In genomic region chr10:6052247-6053221, GRCh38 we compare ENCODE assay signal across 8 cellular contexts. TPM values are rescaled to one million over a fixed set of nuclear protein-coding genes. Genes with fewer than 3 reads are reported as not detected.
A peak's percentile ranks its signal among the peaks of the same experiment; 100 is the strongest.
DNase-seq lines count a peak whose midpoint lies in the region; ATAC-seq and TF ChIP-seq lines count a peak whose summit lies in the region.

No MANE protein-coding gene starts in this region.

- POLR2A ChIA-PET in SK-N-SH (lab: Yijun Ruan, JAX) = no interaction called here

- no peak overlapping the region for H2AFZ ChIP-seq in SK-N-SH (ENCODE audit: low read depth)

- H3K36me3 ChIP-seq in lung (ENCODE audit: control insufficient read depth in 2 of 2, insufficient read depth in 2 of 2, low read length in 2 of 2) (no peaks in the 10 kb centered on the region), thyroid gland (no peaks in the 10 kb centered on the region), SK-N-SH (replicated peaks in 1 of 2; ENCODE audit: control insufficient read depth in 1 of 2, insufficient read depth in 2 of 2, low read length in 1 of 2) (no peaks in the 10 kb centered on the region)

- H3F3A ChIP-seq in SK-N-SH (replicated peaks; ENCODE audit: insufficient read depth) = no peaks in the 10 kb centered on the region

- CTCF ChIA-PET in SK-N-SH (lab: Yijun Ruan, JAX) = interaction anchor here (1.8 kb wide), 1 partner anchor 19 kb away, joined by 4 read pairs; no protein-coding TSS in a partner anchor

- no peak for TF ChIP-seq RAD21 in SK-N-SH (IDR thresholded peaks at IDR 0.05; ENCODE audit: low read length)

- no peaks in the 10 kb centered on the region for H3K9me2 ChIP-seq in SK-N-SH

- TF ChIP-seq CTCF in GM12865 (IDR thresholded peaks at IDR 0.05; ENCODE audit: insufficient read depth, low read depth, low read length, missing control alignments) (no peak), lung (IDR thresholded peaks at IDR 0.05; ENCODE audit: control extremely low read depth, extremely low read depth) (no peak), thyroid gland (IDR thresholded peaks at IDR 0.05) (no peak), SK-N-SH (IDR thresholded peaks at IDR 0.05) (no peak)

- no peak for TF ChIP-seq EP300 in SK-N-SH (IDR thresholded peaks at IDR 0.05; ENCODE audit: borderline replicate concordance in 1 of 2, low read depth in 1 of 2, low read length in 1 of 2)

- no peaks in the 10 kb centered on the region for H3K9me3 ChIP-seq in lung (ENCODE audit: control insufficient read depth in 2 of 2, insufficient read depth in 1 of 2, low read length in 1 of 2)
- no peaks in the 10 kb centered on the region for H3K9me3 ChIP-seq in thyroid gland
- no peaks in the 10 kb centered on the region for H3K9me3 ChIP-seq in SK-N-SH

- H3K27ac ChIP-seq in lung (ENCODE audit: low read depth in 1 of 2, low read length in 1 of 2) = peak overlapping the region; percentile 0 to 79
- peak overlapping the region in 2 of 3 donors; percentile 10 to 20 for H3K27ac ChIP-seq in thyroid gland
- no peak overlapping the region for H3K27ac ChIP-seq in SK-N-SH (ENCODE audit: low read depth in 2 of 2, low read length in 1 of 2)

- no peak overlapping the region for H3K9ac ChIP-seq in SK-N-SH

- H3K27me3 ChIP-seq in lung (ENCODE audit: control insufficient read depth, insufficient read depth) (no peaks in the 10 kb centered on the region), thyroid gland (no peaks in the 10 kb centered on the region), SK-N-SH (ENCODE audit: insufficient read depth) (peaks cover 13% of the 10 kb centered on the region)

- H3K4me1 ChIP-seq in lung (ENCODE audit: control insufficient read depth in 2 of 2, insufficient read depth in 2 of 2, low read length in 2 of 2) (peaks cover 5 to 6% of the 10 kb centered on the region in 2 donors), thyroid gland (peaks cover 6 to 45% of the 10 kb centered on the region in 2 donors), SK-N-SH (ENCODE audit: control insufficient read depth in 1 of 2, insufficient read depth in 2 of 2, low read depth in 1 of 2, low read length in 1 of 2) (peaks cover 0 to 7% of the 10 kb centered on the region in 2 experiments; a peak in 1 of 4 replicates)

- H3K79me2 ChIP-seq in SK-N-SH (ENCODE audit: insufficient read depth) = no peaks in the 10 kb centered on the region

- peak; percentile 76 for DNase-seq in GM12865 (ENCODE audit: low read depth)
- DNase-seq in activated T-cell treated with anti-CD3 and anti-CD28 coated beads for 1 hour (ENCODE audit: low read depth) = peak; percentile 55
- DNase-seq in lung (ENCODE audit: low spot score) = no peak
- DNase-seq in thyroid gland = no peak
- no peak for DNase-seq in NOMO-1 treated with dmso at 0.1 percent for 144 hours (lab: John Stamatoyannopoulos, UW; ENCODE audit: unreplicated experiment)
- DNase-seq in NCI-H2081 (lab: John Stamatoyannopoulos, UW) = no peak
- DNase-seq in SK-N-SH = no peak

- TF ChIP-seq POLR2A in thyroid gland (IDR thresholded peaks at IDR 0.05) = no peak

- no peaks in the 10 kb centered on the region for H4K20me1 ChIP-seq in SK-N-SH (ENCODE audit: insufficient read depth)

- H3K4me3 ChIP-seq in GM12865 (ENCODE audit: low read depth, low read length) (peak overlapping the region; percentile 9; the same call in 1 of the 2 replicates), lung (no peak overlapping the region), thyroid gland (replicated peaks in 1 of 3) (no peak overlapping the region), SK-N-SH (ENCODE audit: low read depth in 2 of 2, low read length in 1 of 2) (no peak overlapping the region)

- 52 to 69% methylated on average over 17 of the region's 17 CpGs for WGBS in lung, 2 donors
- 72 to 85% methylated on average over 12 to 16 of the region's 17 CpGs for WGBS in thyroid gland, 2 donors
- 85% methylated on average over 16 of the region's 17 CpGs for WGBS in SK-N-SH (ENCODE audit: low lambda C conversion rate)

- no peak overlapping the region for H3K4me2 ChIP-seq in SK-N-SH

- peak; percentile 35 for ATAC-seq in HG03442 (IDR thresholded peaks at IDR 0.05; ENCODE audit: unreplicated experiment)
- ATAC-seq in lung (ENCODE audit: insufficient read depth, low FRiP score) = no peak

- intact Hi-C loops in thyroid gland (cut with DNase I) = no loop called here

TF ChIP-seq in SK-N-SH, 30 proteins besides CTCF, POLR2A, EP300 and RAD21:
- TF ChIP-seq TAF1 (IDR thresholded peaks at IDR 0.05; ENCODE audit: borderline replicate concordance, low read depth, low read length) (no peak), MAX (IDR thresholded peaks at IDR 0.05; ENCODE audit: low read depth) (no peak), EZH2phosphoT487 (IDR thresholded peaks at IDR 0.05; ENCODE audit: borderline replicate concordance, low read depth) (no peak), FOXJ3 (CRISPR knock-in tag; IDR thresholded peaks at IDR 0.05) (no peak), FOXM1 (IDR thresholded peaks at IDR 0.05; ENCODE audit: low read depth) (no peak), RCOR1 (IDR thresholded peaks at IDR 0.05; ENCODE audit: low read length) (no peak), NRF1 (IDR thresholded peaks at IDR 0.05; ENCODE audit: low read depth, low read length) (no peak), REST (IDR thresholded peaks at IDR 0.05; ENCODE audit: low read depth, low read length) (no peak), JUND (IDR thresholded peaks at IDR 0.05) (no peak), POLR2AphosphoS5 (IDR thresholded peaks at IDR 0.05; ENCODE audit: low read depth, low read length) (no peak), TEAD4 (IDR thresholded peaks at IDR 0.05; ENCODE audit: borderline replicate concordance, insufficient read depth) (no peak), PBX3 (IDR thresholded peaks at IDR 0.05) (no peak), RFX5 (IDR thresholded peaks at IDR 0.05; ENCODE audit: low read length) (no peak), USF1 (IDR thresholded peaks at IDR 0.05; ENCODE audit: borderline replicate concordance, low read depth) (no peak), YY1 (IDR thresholded peaks at IDR 0.05; ENCODE audit: low read depth) (no peak)

RNA-seq across cellular contexts. Expression of gene IL2RA, which starts 9.6 kb away (rescaled TPM):
- total RNA-seq in lung (1 to 10 TPM; 1.2 to 5.7 TPM), thyroid gland (10 to 100 TPM in 1 of 4 donors, 1 to 10 TPM in 3; 1.7 to 11.3 (median 2.3) TPM)
- polyA plus RNA-seq in lung (10 to 100 TPM in 1 of 2 donors, under 1 TPM in 1; 0.24 to 10.3 TPM), SK-N-SH (2012; rRNA removed) (not detected in 2 replicates)
- not detected in 2 replicates for polyA plus RNA-seq in SK-N-SH (2012; cell fraction: cytosol; rRNA removed)
- polyA plus RNA-seq in SK-N-SH (2012; cell fraction: nucleus; rRNA removed) = not detected in 2 replicates

RNA-seq across cellular contexts. Expression of gene RBM17, which starts 36.3 kb away (rescaled TPM):
- total RNA-seq in lung (100 to 1,000 TPM in 1 of 2 donors, 10 to 100 TPM in 1; 84.5 to 103 TPM), thyroid gland (10 to 100 TPM; 64.3 to 93.3 (median 81.7) TPM)
- polyA plus RNA-seq in lung (10 to 100 TPM; 65.5 to 76.7 TPM), SK-N-SH (2012; rRNA removed) (32.6 and 34.2 TPM in 2 replicates)
- polyA plus RNA-seq in SK-N-SH (2012; cell fraction: cytosol; rRNA removed) = 25.2 and 25.9 TPM in 2 replicates
- polyA plus RNA-seq in SK-N-SH (2012; cell fraction: nucleus; rRNA removed) = 94.6 and 118 TPM in 2 replicates

Comparison
In these comparisons a context has a peak if more than half of its experiments do, and no peak if none do; other contexts are left out.
1. DNase-seq: peak in GM12865 (single experiment) and activated T-cell treated with anti-CD3 and anti-CD28 coated beads for 1 hour (single experiment); none in lung (single experiment), thyroid gland (0 of 2), NOMO-1 treated with dmso at 0.1 percent for 144 hours (single experiment), NCI-H2081 (0 of 2) and SK-N-SH (single experiment).
2. H3K27ac ChIP-seq: peak in lung (2 of 2) and thyroid gland (2 of 3); none in SK-N-SH (0 of 2).